1 cellular context compared by ENCODE assay signal in genomic region chr21:45973475-45974072, GRCh38.
TF ChIP-seq lines count a peak whose summit lies in the region.

No MANE protein-coding gene starts in this region.

TF ChIP-seq in K562, 482 proteins besides CTCF, POLR2A, EP300 and RAD21 (continued from another document):
- peak; percentile 47; the same call in 1 of the 2 replicates for TF ChIP-seq POLR2G (IDR thresholded peaks at IDR 0.05; ENCODE audit: low read depth, low read length)
- TF ChIP-seq CBX3 (IDR thresholded peaks at IDR 0.05; ENCODE audit: borderline replicate concordance in 1 of 2, low read length in 2 of 2): no peak
- peak in 1 of 2 experiments; percentile 48; a peak in 2 of 4 replicates for TF ChIP-seq MAZ (CRISPR knock-in tag; conservative IDR thresholded peaks at IDR 0.05 in 1 of 2, IDR thresholded peaks at IDR 0.05 in 1 of 2)
- TF ChIP-seq KAT2B (IDR thresholded peaks at IDR 0.05; ENCODE audit: low read depth, low read length): no peak
- peak; percentile 22; the same call in 1 of the 2 replicates for TF ChIP-seq CTBP1 (IDR thresholded peaks at IDR 0.05; ENCODE audit: borderline replicate concordance)
- TF ChIP-seq HDAC1 (IDR thresholded peaks at IDR 0.05): peak in 1 of 2 experiments; percentile 13; a peak in 1 of 4 replicates
- 0 out of 2 replicates have a peak, but pooled peaks have one; percentile 19 for TF ChIP-seq SMC3 (conservative IDR thresholded peaks at IDR 0.05; ENCODE audit: insufficient read depth, low read depth, low read length)
- peak; percentile 92 for TF ChIP-seq ZBTB7A (IDR thresholded peaks at IDR 0.05; ENCODE audit: borderline replicate concordance, control insufficient read depth, low read depth, low read length)
- no peak for TF ChIP-seq PRPF4 (IDR thresholded peaks at IDR 0.05; ENCODE audit: insufficient read depth, low read depth, low read length, poor library complexity, severe bottlenecking)
- TF ChIP-seq BCL6 (CRISPR knock-in tag; IDR thresholded peaks at IDR 0.05): no peak
- TF ChIP-seq SMARCB1 (IDR thresholded peaks at IDR 0.05; ENCODE audit: insufficient read length, low read depth): no peak
- 0 out of 2 replicates have a peak, but pooled peaks have one; percentile 56 for TF ChIP-seq MTA3 (IDR thresholded peaks at IDR 0.05; ENCODE audit: borderline replicate concordance)
- TF ChIP-seq SFPQ (IDR thresholded peaks at IDR 0.05; ENCODE audit: low read depth, low read length): no peak
- TF ChIP-seq MED1 (CRISPR knock-in tag; IDR thresholded peaks at IDR 0.05; ENCODE audit: borderline replicate concordance): no peak
- TF ChIP-seq E2F6 (IDR thresholded peaks at IDR 0.05; ENCODE audit: borderline replicate concordance in 1 of 2, extremely low read depth in 1 of 2, insufficient read depth in 1 of 2, insufficient read length in 1 of 2, low read depth in 1 of 2, low read length in 1 of 2, poor library complexity in 1 of 2, severe bottlenecking in 1 of 2): peak in 1 of 2 experiments; percentile 78
- TF ChIP-seq ZFX (CRISPR knock-in tag; IDR thresholded peaks at IDR 0.05): peak; percentile 7
- 0 out of 2 replicates have a peak, but pooled peaks have one; percentile 19 for TF ChIP-seq MYC (IDR thresholded peaks at IDR 0.05; ENCODE audit: low read depth, low read length)
- no peak for TF ChIP-seq MYC (CRISPR knock-in tag; IDR thresholded peaks at IDR 0.05; ENCODE audit: borderline replicate concordance, low read depth)
- TF ChIP-seq ZBTB49 (CRISPR knock-in tag; IDR thresholded peaks at IDR 0.05; ENCODE audit: borderline replicate concordance): no peak
- TF ChIP-seq ZNF384 (IDR thresholded peaks at IDR 0.05; ENCODE audit: low read depth, low read length): peak; percentile 31; the same call in 1 of the 2 replicates
- TF ChIP-seq ETV1 (tag; conservative IDR thresholded peaks at IDR 0.05; ENCODE audit: low read depth): peak; percentile 49
- no peak for TF ChIP-seq E4F1 (CRISPR knock-in tag; IDR thresholded peaks at IDR 0.05; ENCODE audit: borderline replicate concordance)
- peak; percentile 67 for TF ChIP-seq L3MBTL2 (IDR thresholded peaks at IDR 0.05)
- TF ChIP-seq CXXC5 (CRISPR knock-in tag; IDR thresholded peaks at IDR 0.05): peak; percentile 48
- 0 out of 2 replicates have a peak, but pooled peaks have one; percentile 84 for TF ChIP-seq PHF21A (IDR thresholded peaks at IDR 0.05; ENCODE audit: borderline replicate concordance, low read depth)
- no peak for TF ChIP-seq ZC3H4 (CRISPR knock-in tag; IDR thresholded peaks at IDR 0.05; ENCODE audit: borderline replicate concordance)
- peak; percentile 55; the same call in 1 of the 2 replicates for TF ChIP-seq TARDBP (IDR thresholded peaks at IDR 0.05)
- TF ChIP-seq KDM1A (IDR thresholded peaks at IDR 0.05): peak in 1 of 2 experiments; percentile 63; a peak in 2 of 4 replicates
TF ChIP-seq in K562: peak in this region for 25.
